Comparison of ENCODE assay signal across 6 cellular contexts in the genomic region with DNA sequence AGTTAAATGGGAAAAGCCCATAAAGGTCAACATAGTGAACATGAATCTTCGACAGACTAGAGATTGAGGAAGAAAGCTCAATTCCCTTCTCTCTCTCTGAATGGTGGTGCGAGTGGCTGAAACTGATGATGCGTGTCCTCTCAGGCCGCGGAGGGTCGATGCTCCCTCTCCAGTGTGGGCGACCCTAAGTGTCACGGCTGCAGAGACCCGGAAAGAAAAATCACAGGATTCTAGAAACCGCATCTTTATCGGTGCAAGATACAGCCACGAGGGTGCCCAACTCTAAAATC. TPM values are rescaled to one million over a fixed set of nuclear protein-coding genes. Genes with fewer than 3 reads are reported as not detected.
A peak's percentile ranks its signal among the peaks of the same experiment; 100 is the strongest.
DNase-seq lines count a peak whose midpoint lies in the region; ATAC-seq lines count a peak whose summit lies in the region.

No MANE protein-coding gene starts in this region.

- H3K9ac ChIP-seq in SK-N-MC (ENCODE audit: insufficient read length): peak overlapping the region; percentile 96

- H3K27ac ChIP-seq in SK-N-MC: peak overlapping the region; percentile 98

- peak overlapping the region; percentile 100 for H3K4me3 ChIP-seq in SK-N-MC

- peak; percentile 0 for ATAC-seq in GM19035 (IDR thresholded peaks at IDR 0.05; ENCODE audit: unreplicated experiment)

- DNase-seq in SK-N-MC (ENCODE audit: low read depth, low spot score) (no peak), iPS-NIHi7 (ENCODE audit: extremely low spot score) (peak; percentile 20), cerebellum (ENCODE audit: low spot score) (no peak), OCI-M1 (lab: John Stamatoyannopoulos, UW) (no peak)
- no peak for DNase-seq in activated CD4-positive, alpha-beta T cell treated with anti-CD3 and anti-CD28 coated beads, Interleukin-2, amount 50 U/mL, for 1 hour

- peaks cover 47% of the 10 kb centered on the region for H3K36me3 ChIP-seq in SK-N-MC (ENCODE audit: insufficient read depth, low read length)

- H3K9me3 ChIP-seq in SK-N-MC (ENCODE audit: low read depth, low read length): no peaks in the 10 kb centered on the region

RNA-seq across cellular contexts. Expression of a gene that starts 0.5 kb away (rescaled TPM):
- total RNA-seq in cerebellum: 91.1 TPM

RNA-seq across cellular contexts. Expression of a gene that starts 10.7 kb away (rescaled TPM):
- total RNA-seq in cerebellum: 48.2 TPM

RNA-seq across cellular contexts. Expression of a gene that starts 35.4 kb away (rescaled TPM):
- total RNA-seq in cerebellum: 4.0 TPM

RNA-seq across cellular contexts. Expression of a gene that starts 38.4 kb away (rescaled TPM):
- 25.0 TPM for total RNA-seq in cerebellum

RNA-seq across cellular contexts. Expression of a gene that starts 46.9 kb away (rescaled TPM):
- total RNA-seq in cerebellum: 7.8 TPM
